18 cellular contexts compared by ENCODE assay signal in genomic region chr12:46509135-46509534, GRCh38.
"Had no signal": no experiment of that assay in that cellular context is flagged by ENCODE, and none has a peak within 500 bp of the region (broad histone marks: within the 10 kb centered on the region; RNA-seq: fewer than 3 reads in every experiment).

No MANE protein-coding gene starts in this region.

- H3K27ac ChIP-seq: RWPE1, SK-N-MC had no signal

- H3K4me3 ChIP-seq: SK-N-MC had no signal

- DNase-seq: Karpas-422, KG1, NCI-H1092, NCI-H1105 treated with DMSO at 0.1 percent for 48 hours, NCI-H1417 treated with DMSO at 0.1 percent for 48 hours, NCI-H146, NCI-H1694 treated with DMSO at 0.1 percent for 48 hours, NCI-H1930, NCI-H2081, NCI-H2107, NCI-H2227 treated with DMSO at 0.1 percent for 48 hours, NCI-H524 treated with DMSO at 0.1 percent for 48 hours, NCI-H69, NCI-H774, SHP77, T-helper 1 cell had no signal
